16 cellular contexts compared by ENCODE assay signal in genomic region chr12:64171715-64172114, GRCh38. TPM values are rescaled to one million over a fixed set of nuclear protein-coding genes. Genes with fewer than 3 reads are reported as not detected.
A peak's percentile ranks its signal among the peaks of the same experiment; 100 is the strongest.
DNase-seq lines count a peak whose midpoint lies in the region; ATAC-seq, FAIRE-seq and TF ChIP-seq lines count a peak whose summit lies in the region.
"Had no signal": no experiment of that assay in that cellular context is flagged by ENCODE, and none has a peak within 500 bp of the region (broad histone marks: within the 10 kb centered on the region; RNA-seq: fewer than 3 reads in every experiment).

No MANE protein-coding gene starts in this region.

- no peaks in the 10 kb centered on the region for H3K36me3 ChIP-seq in A673 (ENCODE audit: insufficient read depth, low read length, poor library complexity, severe bottlenecking)
- H3K36me3 ChIP-seq in adipocyte (ENCODE audit: control insufficient read depth, insufficient read depth, low read length, severe bottlenecking): no peaks in the 10 kb centered on the region
- H3K36me3 ChIP-seq in pancreas: no peaks in the 10 kb centered on the region
- H3K36me3 ChIP-seq in ovary: no peaks in the 10 kb centered on the region
- H3K36me3 ChIP-seq: Peyer's patch had no signal

- BruUV-seq in A673 (replicated peaks; lab: Mats Ljungman, UMichigan): no TSS peak

- no peak for TF ChIP-seq CTCF in A673 (conservative IDR thresholded peaks at IDR 0.05; ENCODE audit: low read depth, low read length)
- TF ChIP-seq CTCF in pancreas (IDR thresholded peaks at IDR 0.05): no peak
- TF ChIP-seq CTCF in ovary (IDR thresholded peaks at IDR 0.05): no peak

- ATAC-seq in pancreas: no peak
- ATAC-seq in GM19452 (IDR thresholded peaks at IDR 0.05; ENCODE audit: unreplicated experiment): no peak
- no peak for ATAC-seq in HG03565 (IDR thresholded peaks at IDR 0.05; ENCODE audit: unreplicated experiment)
- ATAC-seq: activated CD8-positive, alpha-beta T cell treated with anti-CD3 and anti-CD28 coated beads, Interleukin-2, amount 10 ng/mL, durations not matched to agents 7 days and 5 days; body of pancreas had no signal

- intact Hi-C loops in A673 (cut with micrococcal nuclease; ENCODE audit: unreplicated experiment): no loop called here
- intact Hi-C loops in pancreas (cut with DNase I): no loop called here
- intact Hi-C loops in ovary (cut with DNase I): no loop called here

- H3K4me1 ChIP-seq in A673 (ENCODE audit: insufficient read depth, low read length, poor library complexity, severe bottlenecking) (peaks cover 24% of the 10 kb centered on the region), adipocyte (ENCODE audit: control insufficient read depth, insufficient read depth, low read length) (peaks cover 43% of the 10 kb centered on the region), pancreas (no peaks in the 10 kb centered on the region), ovary (ENCODE audit: insufficient read depth) (no peaks in the 10 kb centered on the region)
- H3K4me1 ChIP-seq: body of pancreas, Peyer's patch had no signal

- no peak for TF ChIP-seq EP300 in ovary (IDR thresholded peaks at IDR 0.05)

- H3K9ac ChIP-seq in adipocyte (ENCODE audit: low read length): peak overlapping the region; percentile 26

- 89 to 97% methylated on average over 1 of the region's 1 CpG for WGBS in pancreas, 2 donors
- 58 to 88% (median 76%) methylated on average over 1 of the region's 1 CpG for WGBS in ovary, 3 donors

- peak; percentile 33 for DNase-seq in A673 (ENCODE audit: low spot score)
- DNase-seq in HS-27A (ENCODE audit: low read depth): peak; percentile 60
- peak; percentile 52 for DNase-seq in adipocyte (ENCODE audit: low read depth)
- peak; percentile 23 for DNase-seq in glomerular visceral epithelial cell (ENCODE audit: extremely low spot score)
- DNase-seq in pancreas: no peak
- DNase-seq in ovary: no peak
- DNase-seq: activated CD8-positive, alpha-beta T cell treated with anti-CD3 and anti-CD28 coated beads, Interleukin-2, amount 10 ng/mL, durations not matched to agents 7 days and 5 days; activated effector memory CD4-positive, alpha-beta T cell treated with anti-CD3 and anti-CD28 coated beads, Interleukin-2, amount 50 U/mL, for 16 hours; body of pancreas; hypothalamus; NCI-H1436 treated with DMSO at 0.1 percent for 48 hours; NCI-H526; Peyer's patch had no signal

- no peaks in the 10 kb centered on the region for H3K9me3 ChIP-seq in A673 (ENCODE audit: low read depth, low read length, poor library complexity, severe bottlenecking)
- H3K9me3 ChIP-seq in adipocyte (ENCODE audit: control insufficient read depth, low read length): no peaks in the 10 kb centered on the region
- H3K9me3 ChIP-seq in pancreas: no peaks in the 10 kb centered on the region
- H3K9me3 ChIP-seq in ovary: no peaks in the 10 kb centered on the region
- H3K9me3 ChIP-seq: body of pancreas, Peyer's patch had no signal

- H3K27me3 ChIP-seq in A673 (replicated peaks; ENCODE audit: insufficient read depth, low read depth, low read length, poor library complexity): no peaks in the 10 kb centered on the region
- no peaks in the 10 kb centered on the region for H3K27me3 ChIP-seq in adipocyte (replicated peaks; ENCODE audit: control insufficient read depth, insufficient read depth, low read length)
- H3K27me3 ChIP-seq in pancreas: no peaks in the 10 kb centered on the region
- no peaks in the 10 kb centered on the region for H3K27me3 ChIP-seq in ovary
- H3K27me3 ChIP-seq: body of pancreas, Peyer's patch had no signal

- TF ChIP-seq POLR2A in ovary (IDR thresholded peaks at IDR 0.05): no peak

- no peak for FAIRE-seq in pancreas (lab: Jason Lieb, UNC)

- H3K4me3 ChIP-seq in A673 (ENCODE audit: low read depth, low read length, poor library complexity, severe bottlenecking) (no peak overlapping the region), adipocyte (ENCODE audit: low read length) (peak overlapping the region; percentile 22), pancreas (no peak overlapping the region), ovary (no peak overlapping the region)
- H3K4me3 ChIP-seq: body of pancreas, lung, Peyer's patch had no signal

- H3K27ac ChIP-seq in A673 (ENCODE audit: low read depth, low read length, poor library complexity, severe bottlenecking) (no peak overlapping the region), pancreas (no peak overlapping the region), ovary (no peak overlapping the region)
- H3K27ac ChIP-seq: body of pancreas, Peyer's patch had no signal

- CTCF ChIA-PET in A673 (lab: Charles Lee): no interaction called here

- POLR2A ChIA-PET in A673 (lab: Charles Lee; ENCODE audit: low non-redundant PET): no interaction called here

RNA-seq across cellular contexts. Expression of gene KICS2, which starts 50.4 kb away (rescaled TPM):
- 10.8 and 14.0 TPM in 2 replicates for total RNA-seq in A673 (2021)
- total RNA-seq in pancreas: 1 to 10 TPM; 5.7 to 8.0 (median 6.9) TPM
- 1 to 10 TPM; 5.1 to 5.6 TPM for polyA plus RNA-seq in pancreas
- 10 to 100 TPM in 2 of 7 donors, 1 to 10 TPM in 5; 7.9 to 15.2 (median 8.2) TPM for total RNA-seq in ovary
- 1 to 10 TPM; 3.4 to 6.0 TPM for polyA plus RNA-seq in ovary

Comparison
In these comparisons a context has a peak if more than half of its experiments do, and no peak if none do; other contexts are left out.
1. DNase-seq: peak in A673 (single experiment), HS-27A (single experiment), adipocyte (single experiment) and glomerular visceral epithelial cell (single experiment); none in pancreas (0 of 6) and ovary (0 of 5).